In genomic region chr22:50545522-50546325, GRCh38 we compare ENCODE assay signal across 8 cellular contexts. TPM values are rescaled to one million over a fixed set of nuclear protein-coding genes. Genes with fewer than 3 reads are reported as not detected.
DNase-seq lines count a peak whose midpoint lies in the region; ATAC-seq and TF ChIP-seq lines count a peak whose summit lies in the region.
"Had no signal": no experiment of that assay in that cellular context is flagged by ENCODE, and none has a peak within 500 bp of the region (broad histone marks: within the 10 kb centered on the region; RNA-seq: fewer than 3 reads in every experiment).

KLHDC7B (plus strand) TSS chr22:50545899; CDS start chr22:50546244, 345 bp downstream.

- H3K9me3 ChIP-seq in SK-N-MC (ENCODE audit: low read depth, low read length) (no peaks in the 10 kb centered on the region), right atrium auricular region (no peaks in the 10 kb centered on the region)

- peaks cover 0 to 25% of the 10 kb centered on the region in 2 donors for H3K4me1 ChIP-seq in right atrium auricular region

- H3K36me3 Mint-ChIP-seq in dendritic cell treated with granulocyte-macrophage colony-stimulating factor and Interleukin-4, amounts not matched to agents 40 ng/mL and 50 ng/mL, for 4 days (ENCODE audit: low read depth) = peaks cover 8% of the 10 kb centered on the region
- peaks cover 15% of the 10 kb centered on the region for H3K36me3 Mint-ChIP-seq in stimulated activated effector memory CD8-positive, alpha-beta T cell treated with anti-CD3 and anti-CD28 coated beads, Interleukin-12 subunit alpha, Interleukin-12 subunit beta, amount 100 ng/mL, for 72 hours

- peaks cover 8 to 19% of the 10 kb centered on the region in 2 donors for H3K27me3 ChIP-seq in right atrium auricular region

- peaks cover 27% of the 10 kb centered on the region for H3K27me3 Mint-ChIP-seq in dendritic cell treated with granulocyte-macrophage colony-stimulating factor and Interleukin-4, amounts not matched to agents 40 ng/mL and 50 ng/mL, for 4 days

- H3K36me3 ChIP-seq in SK-N-MC (ENCODE audit: insufficient read depth, low read length) (no peaks in the 10 kb centered on the region), right atrium auricular region (no peaks in the 10 kb centered on the region)

- H3K27ac Mint-ChIP-seq in dendritic cell treated with granulocyte-macrophage colony-stimulating factor and Interleukin-4, amounts not matched to agents 40 ng/mL and 50 ng/mL, for 4 days = peak within 1 kb of the TSS; percentile 95
- H3K27ac Mint-ChIP-seq in stimulated activated effector memory CD8-positive, alpha-beta T cell treated with anti-CD3 and anti-CD28 coated beads, Interleukin-12 subunit alpha, Interleukin-12 subunit beta, amount 100 ng/mL, for 72 hours = peak within 1 kb of the TSS; percentile 85

- peak; percentile 5 for ATAC-seq in stimulated activated effector memory CD8-positive, alpha-beta T cell treated with anti-CD3 and anti-CD28 coated beads, Interleukin-12 subunit alpha, Interleukin-12 subunit beta, amount 100 ng/mL, for 72 hours
- ATAC-seq in HG03469 (IDR thresholded peaks at IDR 0.05; ENCODE audit: unreplicated experiment) = no peak

- TF ChIP-seq CTCF in GM12873 (IDR thresholded peaks at IDR 0.05; ENCODE audit: insufficient read depth, low read depth, low read length, missing control alignments) = peak; percentile 34
- TF ChIP-seq CTCF in right atrium auricular region (IDR thresholded peaks at IDR 0.05) = no peak

- peak within 1 kb of the TSS; percentile 62 for H3K9ac ChIP-seq in SK-N-MC (ENCODE audit: insufficient read length)

- intact Hi-C loops in dendritic cell treated with granulocyte-macrophage colony-stimulating factor and Interleukin-4, amounts not matched to agents 40 ng/mL and 50 ng/mL, for 4 days (cut with micrococcal nuclease) = loop anchor here (2.0 kb wide), 2 partner anchors 19 to 75 kb away; no protein-coding TSS in a partner anchor

- no peak for DNase-seq in SK-N-MC (ENCODE audit: low read depth, low spot score)
- DNase-seq in stimulated activated effector memory CD8-positive, alpha-beta T cell treated with anti-CD3 and anti-CD28 coated beads, Interleukin-12 subunit alpha, Interleukin-12 subunit beta, amount 100 ng/mL, for 72 hours (ENCODE audit: low spot score in 2 of 2) = no peak
- DNase-seq in right atrium auricular region (ENCODE audit: low spot score) = no peak
- no peak for DNase-seq in globus pallidus (ENCODE audit: low spot score)
- DNase-seq: NCI-H1694 had no signal

- H3K4me3 Mint-ChIP-seq in dendritic cell treated with granulocyte-macrophage colony-stimulating factor and Interleukin-4, amounts not matched to agents 40 ng/mL and 50 ng/mL, for 4 days = no peak within 1 kb of the TSS
- peak within 1 kb of the TSS; percentile 64 for H3K4me3 Mint-ChIP-seq in stimulated activated effector memory CD8-positive, alpha-beta T cell treated with anti-CD3 and anti-CD28 coated beads, Interleukin-12 subunit alpha, Interleukin-12 subunit beta, amount 100 ng/mL, for 72 hours

- H3K4me1 Mint-ChIP-seq in dendritic cell treated with granulocyte-macrophage colony-stimulating factor and Interleukin-4, amounts not matched to agents 40 ng/mL and 50 ng/mL, for 4 days (ENCODE audit: low read depth) = peaks cover 50% of the 10 kb centered on the region
- H3K4me1 Mint-ChIP-seq in stimulated activated effector memory CD8-positive, alpha-beta T cell treated with anti-CD3 and anti-CD28 coated beads, Interleukin-12 subunit alpha, Interleukin-12 subunit beta, amount 100 ng/mL, for 72 hours = peaks cover 57% of the 10 kb centered on the region

- H3K27ac ChIP-seq in SK-N-MC (peak within 1 kb of the TSS; percentile 62; the same call in 1 of the 2 replicates), right atrium auricular region (no peak within 1 kb of the TSS)

- no peaks in the 10 kb centered on the region for H3K9me3 Mint-ChIP-seq in dendritic cell treated with granulocyte-macrophage colony-stimulating factor and Interleukin-4, amounts not matched to agents 40 ng/mL and 50 ng/mL, for 4 days
- H3K9me3 Mint-ChIP-seq in stimulated activated effector memory CD8-positive, alpha-beta T cell treated with anti-CD3 and anti-CD28 coated beads, Interleukin-12 subunit alpha, Interleukin-12 subunit beta, amount 100 ng/mL, for 72 hours = no peaks in the 10 kb centered on the region

- H3K4me3 ChIP-seq in SK-N-MC (no peak within 1 kb of the TSS), right atrium auricular region (no peak within 1 kb of the TSS)

RNA-seq across cellular contexts. Expression of gene KLHDC7B, which starts in this region (rescaled TPM):
- total RNA-seq in right atrium auricular region = not detected
